In genomic region chr21:32576011-32576410, GRCh38 we compare ENCODE assay signal across 24 cellular contexts. TPM values are rescaled to one million over a fixed set of nuclear protein-coding genes. Genes with fewer than 3 reads are reported as not detected.
A peak's percentile ranks its signal among the peaks of the same experiment; 100 is the strongest.
DNase-seq lines count a peak whose midpoint lies in the region; FAIRE-seq and TF ChIP-seq lines count a peak whose summit lies in the region.
"Had no signal": no experiment of that assay in that cellular context is flagged by ENCODE, and none has a peak within 500 bp of the region (broad histone marks: within the 10 kb centered on the region; RNA-seq: fewer than 3 reads in every experiment).

No MANE protein-coding gene starts in this region.

- H4K91ac ChIP-seq in H1 (replicated peaks; ENCODE audit: insufficient read length, low read length) (no peak overlapping the region), neuronal stem cell (ENCODE audit: low read depth, low read length, poor library complexity) (no peak overlapping the region)

- DNase-seq in DMS 273 (lab: John Stamatoyannopoulos, UW; ENCODE audit: unreplicated experiment) (peak; percentile 11), DMS 273 treated with DMSO at 0.1 percent for 48 hours (lab: John Stamatoyannopoulos, UW) (no peak), H1 (ENCODE audit: low read depth in 1 of 2, low spot score in 2 of 2) (no peak), neuronal stem cell (ENCODE audit: low spot score) (no peak), mesendoderm (no peak), Kasumi-1 (lab: John Stamatoyannopoulos, UW) (no peak), ovary (no peak)
- DNase-seq: ACHN; AML-193; C1 segment of cervical spinal cord; Calu3; CD4-positive, alpha-beta memory T cell; COR-L47; DMS79; EL; GDM1; GM23248 had no signal

- no peaks in the 10 kb centered on the region for H4K20me1 ChIP-seq in H1 (replicated peaks in 1 of 2; ENCODE audit: control insufficient read depth in 1 of 2, insufficient read depth in 2 of 2, low read length in 2 of 2)

- H2AK5ac ChIP-seq in H1 (ENCODE audit: low read depth, low read length) = no peak overlapping the region
- no peak overlapping the region for H2AK5ac ChIP-seq in neuronal stem cell (ENCODE audit: low read depth, low read length)
- H2AK5ac ChIP-seq in mesendoderm (ENCODE audit: low read length) = no peak overlapping the region

- no peak overlapping the region for H3K4ac ChIP-seq in H1 (replicated peaks; ENCODE audit: insufficient read length, low read depth, low read length)
- no peak overlapping the region for H3K4ac ChIP-seq in neuronal stem cell (ENCODE audit: low read length)
- H3K4ac ChIP-seq in mesendoderm (ENCODE audit: low read depth, low read length) = no peak overlapping the region

- H3K36me3 ChIP-seq in H1 (ENCODE audit: control insufficient read depth in 2 of 4, insufficient read depth in 4 of 4, low read length in 3 of 4) (no peaks in the 10 kb centered on the region), neuronal stem cell (replicated peaks in 1 of 2; ENCODE audit: control insufficient read depth in 2 of 2, insufficient read depth in 2 of 2, low read length in 2 of 2) (no peaks in the 10 kb centered on the region), mesendoderm (ENCODE audit: control insufficient read depth, insufficient read depth, low read length) (no peaks in the 10 kb centered on the region), ovary (no peaks in the 10 kb centered on the region)
- H3K36me3 ChIP-seq: HAP-1 had no signal

- H2BK5ac ChIP-seq in H1 (ENCODE audit: low read depth, low read length) = no peak overlapping the region
- H2BK5ac ChIP-seq in neuronal stem cell (ENCODE audit: low read length) = no peak overlapping the region
- H2BK5ac ChIP-seq in mesendoderm (ENCODE audit: low read length) = no peak overlapping the region

- H3K4me2 ChIP-seq in H1 (ENCODE audit: insufficient read depth in 1 of 2, low read depth in 2 of 2, low read length in 2 of 2) (no peak overlapping the region), neuronal stem cell (ENCODE audit: insufficient read depth, low read length, poor library complexity, severe bottlenecking) (no peak overlapping the region), mesendoderm (ENCODE audit: low read length) (no peak overlapping the region)

- H3K14ac ChIP-seq in H1 (ENCODE audit: insufficient read length) (no peak overlapping the region), neuronal stem cell (ENCODE audit: low read length) (peak overlapping the region; percentile 50)

- H3K9ac ChIP-seq in H1 (replicated peaks in 1 of 4; ENCODE audit: extremely low read depth in 1 of 4, low read depth in 3 of 4, low read length in 3 of 4) = no peak overlapping the region
- no peak overlapping the region for H3K9ac ChIP-seq in neuronal stem cell (ENCODE audit: low read depth, low read length, poor library complexity)
- H3K9ac ChIP-seq in mesendoderm (ENCODE audit: low read length) = no peak overlapping the region
- H3K9ac ChIP-seq: GM23248 had no signal

- no peaks in the 10 kb centered on the region for H3K23me2 ChIP-seq in H1 (ENCODE audit: low read depth, low read length)

- TF ChIP-seq EP300 in H1 (IDR thresholded peaks at IDR 0.05; ENCODE audit: borderline replicate concordance in 1 of 2, low read depth in 2 of 2, low read length in 2 of 2) (no peak), ovary (IDR thresholded peaks at IDR 0.05) (no peak)

- H3K27me3 ChIP-seq in H1 (replicated peaks in 1 of 4; ENCODE audit: control insufficient read depth in 3 of 4, extremely low read depth in 1 of 4, insufficient read depth in 3 of 4, low read length in 3 of 4) (no peaks in the 10 kb centered on the region), neuronal stem cell (ENCODE audit: control insufficient read depth in 3 of 3, insufficient read depth in 3 of 3, low read depth in 1 of 3, low read length in 3 of 3) (peaks cover 0 to 12% (median 0%) of the 10 kb centered on the region in 3 experiments), mesendoderm (ENCODE audit: insufficient read depth, low read length, poor library complexity) (no peaks in the 10 kb centered on the region), ovary (no peaks in the 10 kb centered on the region)

- H2BK12ac ChIP-seq in H1 (ENCODE audit: low read depth, low read length) (no peak overlapping the region), neuronal stem cell (ENCODE audit: low read length) (no peak overlapping the region)

- FAIRE-seq in H1 (lab: Jason Lieb, UNC) = no peak
- FAIRE-seq: A204.1, GM12878, GM19239 had no signal

- TF ChIP-seq CTCF in H1 (IDR thresholded peaks at IDR 0.05; ENCODE audit: control extremely low read depth in 1 of 3, insufficient read depth in 1 of 3, low read depth in 1 of 3, low read length in 3 of 3) = peak; percentile 17 to 50 (median 23); a peak in 3 of 4 replicates
- no peak for TF ChIP-seq CTCF in ovary (IDR thresholded peaks at IDR 0.05)

- H2BK20ac ChIP-seq in H1 (ENCODE audit: low read length) = no peak overlapping the region

- H3K27ac ChIP-seq in H1 (ENCODE audit: low read depth, low read length) (no peak overlapping the region), neuronal stem cell (replicated peaks; ENCODE audit: low read length) (no peak overlapping the region), mesendoderm (ENCODE audit: low read depth, low read length) (no peak overlapping the region), ovary (no peak overlapping the region)
- H3K27ac ChIP-seq: 22Rv1, GM23248 had no signal

- intact Hi-C loops in ovary (cut with DNase I) = loop anchor here in 1 of 4 donors (10.0 kb wide), 1 partner anchor 281 kb away; the partner anchor contains the start of gene MRAP

- H3K79me1 ChIP-seq in H1 (ENCODE audit: low read depth, low read length) (no peaks in the 10 kb centered on the region), neuronal stem cell (ENCODE audit: low read depth, low read length) (no peaks in the 10 kb centered on the region), mesendoderm (ENCODE audit: low read length) (no peaks in the 10 kb centered on the region)

- H3K4me1 ChIP-seq in H1 (replicated peaks in 1 of 4; ENCODE audit: control insufficient read depth in 3 of 4, insufficient read depth in 4 of 4, low read length in 3 of 4) (peaks cover 0 to 4% (median 0%) of the 10 kb centered on the region in 4 experiments; a peak in 1 of 7 replicates), neuronal stem cell (ENCODE audit: control insufficient read depth in 2 of 2, insufficient read depth in 1 of 2, low read depth in 1 of 2, low read length in 2 of 2) (no peaks in the 10 kb centered on the region), mesendoderm (ENCODE audit: control insufficient read depth, low read depth, low read length) (no peaks in the 10 kb centered on the region), ovary (ENCODE audit: insufficient read depth) (no peaks in the 10 kb centered on the region)
- H3K4me1 ChIP-seq: HAP-1 had no signal

- no peak overlapping the region for H3K4me3 ChIP-seq in H1 (ENCODE audit: extremely low read depth in 1 of 4, insufficient read depth in 2 of 4, low read depth in 3 of 4, low read length in 4 of 4)
- no peak overlapping the region for H3K4me3 ChIP-seq in neuronal stem cell (ENCODE audit: low read length in 2 of 2)
- no peak overlapping the region for H3K4me3 ChIP-seq in mesendoderm (ENCODE audit: low read length)
- H3K4me3 ChIP-seq in ovary = no peak overlapping the region
- H3K4me3 ChIP-seq: GM12878, GM23248, HAP-1 had no signal

- H4K5ac ChIP-seq in H1 (ENCODE audit: insufficient read length, low read depth, low read length) = no peak overlapping the region
- H4K5ac ChIP-seq in mesendoderm (ENCODE audit: low read length) = no peak overlapping the region

- peak; percentile 22 to 37 for TF ChIP-seq RAD21 in H1 (IDR thresholded peaks at IDR 0.05 in 1 of 2, conservative IDR thresholded peaks at IDR 0.05 in 1 of 2; ENCODE audit: low read depth in 2 of 2, low read length in 2 of 2)

- H3K18ac ChIP-seq in H1 (ENCODE audit: extremely low read depth, low read length) = no peak overlapping the region
- H3K18ac ChIP-seq in neuronal stem cell (ENCODE audit: low read length) = no peak overlapping the region
- no peak overlapping the region for H3K18ac ChIP-seq in mesendoderm (ENCODE audit: low read length)

- H2AFZ ChIP-seq in H1 (ENCODE audit: low read length) = no peak overlapping the region
- no peak overlapping the region for H2AFZ ChIP-seq in neuronal stem cell (ENCODE audit: low read length)
- H2AFZ ChIP-seq: GM23248 had no signal

- H3K56ac ChIP-seq in H1 (replicated peaks; ENCODE audit: insufficient read length, low read depth, low read length) (no peak overlapping the region), mesendoderm (ENCODE audit: low read length) (no peak overlapping the region)

- CTCF ChIA-PET in H1 (lab: Charles Lee; ENCODE audit: partially characterized antibody) = interaction anchor here (0.6 to 10.0 kb wide), 12 partner anchors 11 to 192 kb away, joined by 3 to 112 read pairs (median 11); no protein-coding TSS in a partner anchor

- H3K23ac ChIP-seq in H1 (ENCODE audit: insufficient read length) (no peak overlapping the region), neuronal stem cell (ENCODE audit: low read depth, low read length, poor library complexity) (no peak overlapping the region), mesendoderm (ENCODE audit: low read length) (no peak overlapping the region)

- TF ChIP-seq POLR2A in H1 (IDR thresholded peaks at IDR 0.05; ENCODE audit: control extremely low read depth in 1 of 2, low read depth in 2 of 2, low read length in 2 of 2) = no peak
- TF ChIP-seq POLR2A in ovary (IDR thresholded peaks at IDR 0.05) = no peak

- H3K79me2 ChIP-seq in H1 (ENCODE audit: control insufficient read depth in 1 of 2, insufficient read depth in 2 of 2, low read length in 2 of 2) (no peaks in the 10 kb centered on the region), mesendoderm (ENCODE audit: control insufficient read depth, insufficient read depth, low read length) (no peaks in the 10 kb centered on the region)

- H2BK15ac ChIP-seq in H1 (ENCODE audit: low read length) = no peak overlapping the region
- no peak overlapping the region for H2BK15ac ChIP-seq in neuronal stem cell (ENCODE audit: low read length)
- no peak overlapping the region for H2BK15ac ChIP-seq in mesendoderm (replicated peaks; ENCODE audit: low read depth)

- 93% methylated on average over 11 of the region's 11 CpGs; no CpG with 5 or more reads in 1 of the 2 experiments for WGBS in H1 (ENCODE audit: extremely low coverage in 1 of 2, insufficient coverage in 1 of 2, insufficient read length in 1 of 2, insufficient replicate concordance in 2 of 2, low coverage in 1 of 2, low lambda C conversion rate in 2 of 2, missing lambda C conversion rate in 1 of 2), 2 experiments
- no CpG with 5 or more reads among the region's 11 CpGs for WGBS in neuronal stem cell (ENCODE audit: extremely low coverage in 2 of 2, insufficient read length in 2 of 2, insufficient replicate concordance in 1 of 2), 2 donors
- no CpG with 5 or more reads among the region's 11 CpGs for WGBS in mesendoderm (ENCODE audit: extremely low coverage, insufficient coverage, low lambda C conversion rate)
- 92 to 93% (median 92%) methylated on average over 11 of the region's 11 CpGs for WGBS in ovary, 3 donors

- H4K8ac ChIP-seq in H1 (ENCODE audit: extremely low read depth, insufficient read depth, low read length) (peak overlapping the region; percentile 12; the same call in 1 of the 2 replicates), neuronal stem cell (ENCODE audit: low read depth, low read length) (no peak overlapping the region), mesendoderm (ENCODE audit: low read depth, low read length) (no peak overlapping the region)

- H2BK120ac ChIP-seq in H1 (replicated peaks; ENCODE audit: low read depth, low read length) (no peak overlapping the region), neuronal stem cell (ENCODE audit: low read depth, low read length) (no peak overlapping the region), mesendoderm (ENCODE audit: low read depth, low read length) (no peak overlapping the region)

- POLR2A ChIA-PET in H1 (lab: Charles Lee; ENCODE audit: partially characterized antibody) = no interaction called here

- no peaks in the 10 kb centered on the region for H3K9me3 ChIP-seq in H1 (ENCODE audit: insufficient read depth in 2 of 2, low read depth in 1 of 2, low read length in 1 of 2)
- H3K9me3 ChIP-seq in neuronal stem cell (replicated peaks in 1 of 2; ENCODE audit: control insufficient read depth in 2 of 2, insufficient read depth in 1 of 2, low read depth in 1 of 2, low read length in 2 of 2) = no peaks in the 10 kb centered on the region
- H3K9me3 ChIP-seq in ovary = no peaks in the 10 kb centered on the region
- H3K9me3 ChIP-seq: HAP-1 had no signal

RNA-seq across cellular contexts. Expression of gene TCP10L, which starts 9.3 kb away (rescaled TPM):
- total RNA-seq in H1 (2021; fragmentation: NEBNext Ultra II Directional; extraction: Animal tissue kit (Norgen Biotek cat#: 25700)) = 0.71 and 0.99 TPM in 2 replicates
- 0.45 and 0.74 TPM in 2 replicates for polyA plus RNA-seq in H1 (2011; rRNA removed)
- polyA plus RNA-seq in H1 (2011; cell fraction: cytosol; rRNA removed) = 0.43 TPM
- 0.76 TPM for polyA plus RNA-seq in H1 (2011; cell fraction: nucleus; rRNA removed)
- 0.30 to 0.83 TPM (median 0.53 TPM) in 4 replicates for polyA plus RNA-seq in H1 (2012, experiment 1 of 2)
- 0.34 TPM for polyA plus RNA-seq in H1 (2012, experiment 2 of 2)
- polyA plus RNA-seq in H1 (2013, experiment 1 of 2) = 0.22 TPM
- polyA plus RNA-seq in H1 (2013, experiment 2 of 2) = 0.44 TPM
- 0.61 and 0.69 TPM in 2 replicates for polyA minus RNA-seq in H1 (2011; rRNA and poly(A)+ RNA removed)
- not detected for polyA minus RNA-seq in H1 (2011; cell fraction: cytosol; rRNA and poly(A)+ RNA removed)
- 0.50 TPM for polyA minus RNA-seq in H1 (2011; cell fraction: nucleus; rRNA and poly(A)+ RNA removed)
- 2.7 TPM for polyA plus RNA-seq in neuronal stem cell (2013, experiment 1 of 2)
- polyA plus RNA-seq in neuronal stem cell (2013, experiment 2 of 2) = 2.6 TPM
- polyA plus RNA-seq in mesendoderm (2013, experiment 1 of 2) = 0.22 TPM
- polyA plus RNA-seq in mesendoderm (2013, experiment 2 of 2) = 0.29 TPM
- total RNA-seq in ovary = 1 to 10 TPM in 6 of 7 donors, under 1 TPM in 1; 0.48 to 5.2 (median 1.7) TPM
- 1 to 10 TPM in 1 of 2 donors, under 1 TPM in 1; 0.59 to 2.9 TPM for polyA plus RNA-seq in ovary
- total RNA-seq: Calu3, H4 had no signal
- polyA plus RNA-seq: BJ, GM23248 had no signal

RNA-seq across cellular contexts. Expression of gene CFAP298, which starts 36.2 kb away (rescaled TPM):
- total RNA-seq in H1 (2021; fragmentation: NEBNext Ultra II Directional; extraction: Animal tissue kit (Norgen Biotek cat#: 25700)) = 68.1 and 69.6 TPM in 2 replicates
- polyA plus RNA-seq in H1 (2011; rRNA removed) = 43.0 and 47.8 TPM in 2 replicates
- 70.3 TPM for polyA plus RNA-seq in H1 (2011; cell fraction: cytosol; rRNA removed)
- 32.8 TPM for polyA plus RNA-seq in H1 (2011; cell fraction: nucleus; rRNA removed)
- polyA plus RNA-seq in H1 (2012, experiment 1 of 2) = 77.4 to 91.3 TPM (median 77.8 TPM) in 4 replicates
- polyA plus RNA-seq in H1 (2012, experiment 2 of 2) = 20.5 TPM
- polyA plus RNA-seq in H1 (2013, experiment 1 of 2) = 95.7 TPM
- 94.4 TPM for polyA plus RNA-seq in H1 (2013, experiment 2 of 2)
- polyA minus RNA-seq in H1 (2011; rRNA and poly(A)+ RNA removed) = 7.4 and 9.2 TPM in 2 replicates
- 27.7 TPM for polyA minus RNA-seq in H1 (2011; cell fraction: cytosol; rRNA and poly(A)+ RNA removed)
- 17.3 TPM for polyA minus RNA-seq in H1 (2011; cell fraction: nucleus; rRNA and poly(A)+ RNA removed)
- 70.4 TPM for polyA plus RNA-seq in neuronal stem cell (2013, experiment 1 of 2)
- polyA plus RNA-seq in neuronal stem cell (2013, experiment 2 of 2) = 72.3 TPM
- polyA plus RNA-seq in mesendoderm (2013, experiment 1 of 2) = 103 TPM
- 106 TPM for polyA plus RNA-seq in mesendoderm (2013, experiment 2 of 2)
- total RNA-seq in ovary = 10 to 100 TPM; 18.6 to 39.5 (median 27.3) TPM
- 10 to 100 TPM; 28.0 to 29.6 TPM for polyA plus RNA-seq in ovary

Comparison
In these comparisons a context has a peak if more than half of its experiments do, and no peak if none do; other contexts are left out.
1. CTCF ChIP-seq: peak in H1 (3 of 3); none in ovary (0 of 3).